Comparison of ENCODE assay signal across 24 cellular contexts in the genomic region with DNA sequence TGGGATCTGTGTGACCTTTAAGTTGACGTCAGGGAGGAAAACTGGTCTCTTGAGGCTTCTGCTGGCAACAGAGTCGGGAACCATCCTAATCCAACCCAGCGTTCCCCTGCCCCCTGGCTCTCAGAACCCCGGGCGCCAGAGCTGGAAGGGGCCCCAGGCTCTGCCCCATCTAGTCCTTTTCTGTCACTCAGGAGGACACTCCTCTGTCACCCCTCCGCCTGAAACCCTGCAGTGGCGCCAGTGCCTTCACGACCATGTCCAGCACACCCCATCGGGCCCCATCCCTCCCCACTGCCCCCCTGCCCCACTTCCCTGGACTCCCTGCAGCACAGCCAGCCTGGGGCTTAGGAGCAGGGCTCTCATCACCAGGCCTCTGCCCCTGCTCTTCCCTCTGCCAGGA. TPM values are rescaled to one million over a fixed set of nuclear protein-coding genes. Genes with fewer than 3 reads are reported as not detected.
"Had no signal": no experiment of that assay in that cellular context is flagged by ENCODE, and none has a peak within 500 bp of the region (broad histone marks: within the 10 kb centered on the region; RNA-seq: fewer than 3 reads in every experiment).

No MANE protein-coding gene starts in this region.

- H3K4me1 ChIP-seq: colonic mucosa, pancreas, right lobe of liver had no signal

- H3K9me3 ChIP-seq: colonic mucosa, esophagus squamous epithelium, gastroesophageal sphincter, left lung, mucosa of descending colon, pancreas, right lobe of liver, spleen, stomach, thoracic aorta, transverse colon had no signal

- H3K36me3 ChIP-seq: colonic mucosa, esophagus squamous epithelium, gastroesophageal sphincter, left lung, pancreas, right lobe of liver, spleen, stomach, thoracic aorta, transverse colon had no signal

- H3K4me3 Mint-ChIP-seq: naive thymus-derived CD8-positive, alpha-beta T cell; neural crest cell had no signal

- H3K36me3 Mint-ChIP-seq: naive thymus-derived CD8-positive, alpha-beta T cell had no signal

- DNase-seq: colonic mucosa; dermis blood vessel endothelial cell; esophagus squamous epithelium; foreskin fibroblast; glutamatergic neuron; islet precursor cell; left lung; mucosa of descending colon; naive thymus-derived CD8-positive, alpha-beta T cell; occipital lobe; pancreas; right lobe of liver; spleen; stimulated activated CD4-positive, alpha-beta T cell treated with anti-CD3 and anti-CD28 coated beads, Interleukin-15, amount 100 ng/mL, for 24 hours; stimulated activated CD4-positive, alpha-beta T cell treated with anti-CD3 and anti-CD28 coated beads, Interleukin-1b, Interleukin-23, amount 100 ng/mL, for 48 hours; stimulated activated CD4-positive, alpha-beta T cell treated with anti-CD3 and anti-CD28 coated beads, Interleukin-4, amount 100 ng/mL, for 4 hours; stimulated activated naive B cell treated with anti-CD40 and anti-IgM and Interleukin-4, amounts not matched to agents 10 μg/mL and 1 μg/mL and 100 μg/mL, for 72 hours; stomach; substantia nigra; transverse colon had no signal

- H3K4me3 ChIP-seq: colonic mucosa, esophagus squamous epithelium, gastroesophageal sphincter, left lung, mucosa of descending colon, pancreas, right lobe of liver, spleen, stomach, thoracic aorta, transverse colon had no signal

- H3K27ac Mint-ChIP-seq: naive thymus-derived CD8-positive, alpha-beta T cell; progenitor cell of endocrine pancreas had no signal

- H3K27me3 ChIP-seq: colonic mucosa, gastroesophageal sphincter, pancreas, right lobe of liver, transverse colon had no signal

- H3K27ac ChIP-seq: colonic mucosa, esophagus squamous epithelium, gastroesophageal sphincter, left lung, pancreas, right lobe of liver, spleen, thoracic aorta, transverse colon had no signal

- ATAC-seq: gastroesophageal sphincter; left lung; mucosa of descending colon; naive thymus-derived CD8-positive, alpha-beta T cell; pancreas; right lobe of liver; stimulated activated naive B cell treated with anti-CD40 and anti-IgM and Interleukin-4, amounts not matched to agents 10 μg/mL and 1 μg/mL and 100 μg/mL, for 72 hours had no signal

- H3K9me3 Mint-ChIP-seq: naive thymus-derived CD8-positive, alpha-beta T cell; neural crest cell had no signal

RNA-seq across cellular contexts. Expression of a gene that starts 39.1 kb away (rescaled TPM):
- total RNA-seq: naive thymus-derived CD8-positive, alpha-beta T cell had no signal
- polyA plus RNA-seq: naive thymus-derived CD8-positive, alpha-beta T cell had no signal
